In the genomic region with DNA sequence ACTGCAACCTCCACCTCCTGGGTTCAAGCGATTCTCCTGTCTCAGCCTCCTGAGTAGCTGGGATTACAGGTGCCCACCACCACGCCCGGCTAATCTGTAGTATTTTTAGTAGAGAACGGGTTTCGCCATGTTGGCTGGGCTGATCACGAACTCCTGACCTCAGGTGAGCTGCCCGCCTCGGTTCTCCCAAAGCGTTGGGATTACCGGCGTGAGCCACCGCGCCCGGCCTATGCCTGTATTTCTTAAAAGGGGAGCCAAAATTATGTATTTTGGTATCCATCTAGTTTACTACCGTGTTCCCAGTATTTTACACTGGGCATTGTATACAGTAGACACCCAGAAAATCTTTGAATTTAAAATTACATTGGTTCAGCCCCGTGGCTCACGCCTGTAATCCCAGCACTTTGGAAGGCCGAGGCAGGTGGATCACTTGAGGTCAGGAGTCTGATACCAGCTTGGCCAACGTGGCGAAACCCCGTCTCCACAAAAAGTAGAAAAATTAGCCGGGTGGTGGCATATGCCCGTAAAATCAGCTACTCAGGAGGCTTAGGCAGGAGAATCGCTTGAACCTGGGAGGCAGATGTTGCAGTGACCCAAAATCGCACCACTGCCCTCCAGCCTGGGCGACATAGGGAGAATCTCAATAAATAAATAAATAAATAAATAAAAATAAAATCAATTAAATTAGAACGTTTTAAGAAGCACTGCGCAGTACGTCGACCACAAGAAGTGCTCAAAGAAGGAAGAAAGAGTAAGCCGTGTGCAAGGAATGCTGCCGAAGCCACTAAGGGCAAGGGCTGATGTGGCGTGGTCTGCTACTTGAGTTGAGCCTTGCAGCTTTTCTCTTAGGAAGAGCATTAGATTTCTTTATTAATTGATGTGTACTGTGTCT, we compare ENCODE assay signal across 8 cellular contexts. TPM values are rescaled to one million over a fixed set of nuclear protein-coding genes. Genes with fewer than 3 reads are reported as not detected.
DNase-seq lines count a peak whose midpoint lies in the region; ATAC-seq, FAIRE-seq and TF ChIP-seq lines count a peak whose summit lies in the region.

No MANE protein-coding gene starts in this region.

- peaks cover 32% of the 10 kb centered on the region for H4K20me1 ChIP-seq in smooth muscle cell (ENCODE audit: low read depth)

- H3K36me3 Mint-ChIP-seq in T-helper 17 cell (ENCODE audit: low read depth), result peaks cover 6% of the 10 kb centered on the region

- H3K4me3 Mint-ChIP-seq in T-helper 17 cell, result peak overlapping the region; percentile 95

- CTCF ChIA-PET in HEK293T (lab: Yijun Ruan, JAX), result interaction anchor here (0.6 to 1.8 kb wide), 2 partner anchors 63 to 180 kb away, joined by 3 to 7 read pairs; no protein-coding TSS in a partner anchor

- H3K9ac ChIP-seq in smooth muscle cell (ENCODE audit: low read depth), result peak overlapping the region; percentile 93

- H3K4me2 ChIP-seq in smooth muscle cell, result peak overlapping the region; percentile 92

- peak overlapping the region; percentile 87 for H2AFZ ChIP-seq in smooth muscle cell (ENCODE audit: low read depth)

- no peak for FAIRE-seq in D721Med (lab: Jason Lieb, UNC)

- H3K4me1 ChIP-seq in smooth muscle cell (ENCODE audit: low read depth), result peaks cover 23% of the 10 kb centered on the region

- TF ChIP-seq CTCF in fibroblast of the aortic adventitia (IDR thresholded peaks at IDR 0.05; ENCODE audit: insufficient read depth, low read length), result no peak
- no peak for TF ChIP-seq CTCF in smooth muscle cell (IDR thresholded peaks at IDR 0.05; ENCODE audit: borderline replicate concordance, insufficient read depth, poor library complexity, severe bottlenecking)
- no peak for TF ChIP-seq CTCF in D721Med (IDR thresholded peaks at IDR 0.05; ENCODE audit: insufficient read depth, missing control alignments)

- POLR2A ChIA-PET in HEK293T (lab: Yijun Ruan, JAX), result interaction anchor here (0.8 to 3.1 kb wide), 14 partner anchors 8 to 101 kb away, joined by 3 to 20 read pairs (median 8); partner anchors contain the start of genes EVA1B, MAP7D1 and TRAPPC3

- no peaks in the 10 kb centered on the region for H3K36me3 ChIP-seq in smooth muscle cell (ENCODE audit: low read depth)

- no peaks in the 10 kb centered on the region for H3K27me3 Mint-ChIP-seq in T-helper 17 cell

- no peaks in the 10 kb centered on the region for H3K27me3 ChIP-seq in smooth muscle cell (ENCODE audit: low read depth)

- DNase-seq in HEK293T (ENCODE audit: extremely low spot score) (no peak), T-helper 17 cell (no peak), fibroblast of the aortic adventitia (ENCODE audit: low read depth) (no peak), smooth muscle cell (lab: John Stamatoyannopoulos, UW; ENCODE audit: unreplicated experiment) (no peak), D721Med (ENCODE audit: insufficient read length, low spot score) (no peak), HPDE6-E6E7 (ENCODE audit: extremely low spot score) (no peak)

- peaks cover 34% of the 10 kb centered on the region for H3K79me2 ChIP-seq in smooth muscle cell (ENCODE audit: low read depth)

- H3K4me1 Mint-ChIP-seq in T-helper 17 cell, result peaks cover 34% of the 10 kb centered on the region

- 90% methylated on average over 33 of the region's 33 CpGs for WGBS in smooth muscle cell (ENCODE audit: low lambda C conversion rate)

- no peaks in the 10 kb centered on the region for H3K9me3 ChIP-seq in T-helper 17 cell (ENCODE audit: control insufficient read depth, low read length, poor library complexity, severe bottlenecking)
- no peaks in the 10 kb centered on the region for H3K9me3 ChIP-seq in smooth muscle cell (replicated peaks; ENCODE audit: low read depth)

- H3K27ac ChIP-seq in smooth muscle cell (ENCODE audit: low read depth), result peak overlapping the region; percentile 98

- peaks cover 14% of the 10 kb centered on the region for H3F3A ChIP-seq in smooth muscle cell (ENCODE audit: low read depth)

- H3K4me3 ChIP-seq in fibroblast of the aortic adventitia (ENCODE audit: low read depth, low read length), result peak overlapping the region; percentile 82
- H3K4me3 ChIP-seq in smooth muscle cell, result peak overlapping the region; percentile 63

- no peak for ATAC-seq in T-helper 17 cell
- ATAC-seq in GM21528 (IDR thresholded peaks at IDR 0.05; ENCODE audit: low FRiP score, unreplicated experiment), result no peak
- no peak for ATAC-seq in HG03565 (IDR thresholded peaks at IDR 0.05; ENCODE audit: unreplicated experiment)

- H3K27ac Mint-ChIP-seq in T-helper 17 cell, result peak overlapping the region; percentile 99

TF ChIP-seq in HEK293T, 16 proteins besides CTCF, POLR2A, EP300 and RAD21:
- TF ChIP-seq HDGF (IDR thresholded peaks at IDR 0.05; ENCODE audit: borderline replicate concordance), result no peak
- TF ChIP-seq L3MBTL2 (conservative IDR thresholded peaks at IDR 0.05), result 0 out of 2 replicates have a peak, but pooled peaks have one; percentile 28

RNA-seq across cellular contexts. Expression of gene THRAP3, which starts 1.5 kb away (rescaled TPM):
- 10 to 100 TPM; 74.5 to 76.3 TPM for total RNA-seq in T-helper 17 cell
- total RNA-seq in fibroblast of the aortic adventitia (ENCODE audit: low replicate concordance), result 47.8 and 130 TPM in 2 replicates
- 60.5 and 97.2 TPM in 2 replicates for total RNA-seq in smooth muscle cell
- polyA plus RNA-seq in smooth muscle cell, result 44.1 and 45.1 TPM in 2 replicates
